In the genomic region with DNA sequence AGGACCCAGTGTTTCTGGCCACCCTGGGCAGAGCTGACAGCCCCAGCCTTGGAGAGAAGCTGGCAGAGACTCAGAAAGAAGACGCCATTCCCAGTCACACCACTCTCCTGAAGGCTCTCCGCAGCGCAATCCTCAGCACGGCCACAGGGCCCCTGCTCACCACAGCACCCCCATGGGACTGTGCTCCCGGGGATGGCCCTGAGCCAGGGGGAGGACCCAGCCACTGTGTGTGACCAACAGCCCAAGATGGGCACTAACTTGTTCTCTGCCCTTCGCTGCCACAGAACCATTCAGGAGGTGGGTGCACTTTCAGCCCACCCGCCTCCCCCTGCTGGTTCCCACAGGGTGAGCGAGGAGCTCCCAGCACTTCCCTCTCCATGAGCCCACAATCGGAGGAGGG, we compare ENCODE assay signal across 10 cellular contexts. TPM values are rescaled to one million over a fixed set of nuclear protein-coding genes. Genes with fewer than 3 reads are reported as not detected.
DNase-seq lines count a peak whose midpoint lies in the region; ATAC-seq and TF ChIP-seq lines count a peak whose summit lies in the region.
"Had no signal": no experiment of that assay in that cellular context is flagged by ENCODE, and none has a peak within 500 bp of the region (broad histone marks: within the 10 kb centered on the region; RNA-seq: fewer than 3 reads in every experiment).

No MANE protein-coding gene starts in this region.

- H3K4me3 ChIP-seq in H7 (ENCODE audit: insufficient read depth, low read depth, low read length) = no peak overlapping the region
- peak overlapping the region in 1 of 10 donors; percentile 19 for H3K4me3 ChIP-seq in heart right ventricle
- no peak overlapping the region for H3K4me3 ChIP-seq in smooth muscle cell
- no peak overlapping the region for H3K4me3 ChIP-seq in gastrocnemius medialis
- H3K4me3 ChIP-seq: skin epidermis had no signal

- H3K4me1 ChIP-seq in heart right ventricle (peaks cover 31 to 90% (median 65%) of the 10 kb centered on the region in 9 donors), smooth muscle cell (ENCODE audit: low read depth) (peaks cover 59% of the 10 kb centered on the region), gastrocnemius medialis (peaks cover 5% of the 10 kb centered on the region in 2 donors)

- DNase-seq in H7 = peak; percentile 83
- peak in 1 of 2 donors; percentile 41 for DNase-seq in heart right ventricle
- no peak for DNase-seq in smooth muscle cell (lab: John Stamatoyannopoulos, UW; ENCODE audit: unreplicated experiment)
- no peak for DNase-seq in gastrocnemius medialis
- DNase-seq in anterior cingulate cortex (lab: John Stamatoyannopoulos, UW) = no peak
- DNase-seq: KBM-7 had no signal

- H3K9ac ChIP-seq in smooth muscle cell (ENCODE audit: low read depth) = no peak overlapping the region

- no peak for TF ChIP-seq POLR2A in gastrocnemius medialis (IDR thresholded peaks at IDR 0.05)

- H3K36me3 ChIP-seq in H7 (replicated peaks; ENCODE audit: control insufficient read depth, insufficient read depth, low read length) = no peaks in the 10 kb centered on the region
- no peaks in the 10 kb centered on the region for H3K36me3 ChIP-seq in heart right ventricle
- H3K36me3 ChIP-seq in smooth muscle cell (ENCODE audit: low read depth) = no peaks in the 10 kb centered on the region
- no peaks in the 10 kb centered on the region for H3K36me3 ChIP-seq in gastrocnemius medialis

- intact Hi-C loops in heart right ventricle (cut with DNase I) = loop anchor here in 1 of 10 donors (5.0 kb wide), 1 partner anchor 64 kb away; a partner anchor contains a TSS
- intact Hi-C loops in gastrocnemius medialis (cut with DNase I; ENCODE audit: low total_unique reads) = no loop called here

- no peaks in the 10 kb centered on the region for H3F3A ChIP-seq in smooth muscle cell (ENCODE audit: low read depth)

- 49 to 54% methylated on average over 9 of the region's 9 CpGs for WGBS in heart right ventricle, 2 donors
- WGBS in smooth muscle cell (ENCODE audit: low lambda C conversion rate) = 49% methylated on average over 9 of the region's 9 CpGs

- peaks cover 24% of the 10 kb centered on the region for H4K20me1 ChIP-seq in smooth muscle cell (ENCODE audit: low read depth)

- no peak overlapping the region for H2AFZ ChIP-seq in smooth muscle cell (ENCODE audit: low read depth)

- in situ Hi-C loops in gastrocnemius medialis (cut with MboI; ENCODE audit: low sequenced_read_pairs in 4 of 4) = no loop called here

- peak in 6 of 8 donors; percentile 14 to 48 (median 38) for ATAC-seq in heart right ventricle
- ATAC-seq in GM21528 (IDR thresholded peaks at IDR 0.05; ENCODE audit: low FRiP score, unreplicated experiment) = no peak
- ATAC-seq in gastrocnemius medialis = no peak
- ATAC-seq in HG03469 (IDR thresholded peaks at IDR 0.05; ENCODE audit: unreplicated experiment) = no peak

- peaks cover 4% of the 10 kb centered on the region for H3K79me2 ChIP-seq in smooth muscle cell (ENCODE audit: low read depth)

- no peak for TF ChIP-seq CTCF in VCaP (conservative IDR thresholded peaks at IDR 0.05)
- peak in 2 of 9 donors; percentile 17 to 23 for TF ChIP-seq CTCF in heart right ventricle (IDR thresholded peaks at IDR 0.05)
- no peak for TF ChIP-seq CTCF in smooth muscle cell (IDR thresholded peaks at IDR 0.05; ENCODE audit: borderline replicate concordance, insufficient read depth, poor library complexity, severe bottlenecking)
- TF ChIP-seq CTCF in gastrocnemius medialis (IDR thresholded peaks at IDR 0.05 in 4 of 5, conservative IDR thresholded peaks at IDR 0.05 in 1 of 5) = no peak

- peak overlapping the region; percentile 70 for H3K4me2 ChIP-seq in smooth muscle cell

- H3K27me3 ChIP-seq in H7 (ENCODE audit: control insufficient read depth, insufficient read depth, low read length) = no peaks in the 10 kb centered on the region
- H3K27me3 ChIP-seq in heart right ventricle = no peaks in the 10 kb centered on the region
- H3K27me3 ChIP-seq in smooth muscle cell (ENCODE audit: low read depth) = no peaks in the 10 kb centered on the region
- H3K27me3 ChIP-seq in gastrocnemius medialis = no peaks in the 10 kb centered on the region

- no peaks in the 10 kb centered on the region for H3K9me3 ChIP-seq in heart right ventricle
- no peaks in the 10 kb centered on the region for H3K9me3 ChIP-seq in smooth muscle cell (replicated peaks; ENCODE audit: low read depth)
- H3K9me3 ChIP-seq in gastrocnemius medialis = no peaks in the 10 kb centered on the region

- peak overlapping the region; percentile 7; the same call in 1 of the 2 replicates for H3K27ac ChIP-seq in VCaP
- H3K27ac ChIP-seq in heart right ventricle = peak overlapping the region in 8 of 10 donors; percentile 14 to 87 (median 72)
- no peak overlapping the region for H3K27ac ChIP-seq in smooth muscle cell (ENCODE audit: low read depth)
- H3K27ac ChIP-seq in gastrocnemius medialis = peak overlapping the region in 1 of 4 donors; percentile 66

RNA-seq across cellular contexts. Expression of a gene that starts 57.1 kb away (rescaled TPM):
- 14.2 and 14.7 TPM in 2 replicates for total RNA-seq in H7 (2014; rRNA removed; shearing (Covaris generic))
- 10 to 100 TPM; 28.0 to 41.0 (median 31.9) TPM for total RNA-seq in heart right ventricle
- polyA plus RNA-seq in heart right ventricle = 10 to 100 TPM; 10.9 to 11.4 TPM
- total RNA-seq in smooth muscle cell = 32.9 and 45.0 TPM in 2 replicates
- polyA plus RNA-seq in smooth muscle cell = 14.6 and 22.7 TPM in 2 replicates
- total RNA-seq in gastrocnemius medialis = 10 to 100 TPM; 15.0 to 35.3 (median 19.1) TPM

RNA-seq across cellular contexts. Expression of a gene that starts 57.6 kb away (rescaled TPM):
- total RNA-seq in H7 (2014; rRNA removed; shearing (Covaris generic)) = 60.0 and 70.2 TPM in 2 replicates
- 100 to 1,000 TPM in 8 of 10 donors, 10 to 100 TPM in 2; 89.6 to 129 (median 107) TPM for total RNA-seq in heart right ventricle
- polyA plus RNA-seq in heart right ventricle = 10 to 100 TPM; 35.0 to 59.9 TPM
- 74.9 and 78.2 TPM in 2 replicates for total RNA-seq in smooth muscle cell
- 41.5 and 49.2 TPM in 2 replicates for polyA plus RNA-seq in smooth muscle cell
- total RNA-seq in gastrocnemius medialis = 100 to 1,000 TPM; 116 to 170 (median 117) TPM

Comparison
In these comparisons a context has a peak if more than half of its experiments do, and no peak if none do; other contexts are left out.
1. ATAC-seq: peak in heart right ventricle (6 of 8); none in GM21528 (single experiment), gastrocnemius medialis (0 of 2) and HG03469 (single experiment).